ENCODE assay signal across 23 cellular contexts in genomic region chr14:96201965-96202364, GRCh38. TPM values are rescaled to one million over a fixed set of nuclear protein-coding genes. Genes with fewer than 3 reads are reported as not detected.
"Had no signal": no experiment of that assay in that cellular context is flagged by ENCODE, and none has a peak within 500 bp of the region (broad histone marks: within the 10 kb centered on the region; RNA-seq: fewer than 3 reads in every experiment).

No MANE protein-coding gene starts in this region.

- DNase-seq: cortex of kidney; effector memory CD4-positive, alpha-beta T cell; heart left ventricle; hippocampal formation; left lung; mesendoderm; naive B cell; ovary; sigmoid colon; stimulated activated CD4-positive, alpha-beta T cell treated with anti-CD3 and anti-CD28 coated beads, Interleukin-12 subunit alpha, Interleukin-12 subunit beta, amount 100 ng/mL, for 4 hours; stimulated activated naive CD4-positive, alpha-beta T cell; stomach; substantia nigra; upper lobe of left lung; uterus had no signal

- H3K27ac Mint-ChIP-seq: nephron had no signal

- H3K4me3 ChIP-seq: heart left ventricle, left lung, lung, ovary, right atrium auricular region, sigmoid colon, skin epidermis, stomach, upper lobe of left lung, uterus had no signal

- ATAC-seq: esophagus mucosa, heart left ventricle, left lung had no signal

- H3K9me3 Mint-ChIP-seq: naive B cell, nephron had no signal

- H3K9me3 ChIP-seq: heart left ventricle, left lung, ovary, right atrium auricular region, sigmoid colon, stomach, upper lobe of left lung, uterus had no signal

- H3K27ac ChIP-seq: heart left ventricle, left lung, ovary, right atrium auricular region, sigmoid colon, skin epidermis, stomach, upper lobe of left lung, uterus had no signal

- H3K36me3 ChIP-seq: heart left ventricle, left lung, ovary, right atrium auricular region, sigmoid colon, stomach, upper lobe of left lung, uterus had no signal

- H3K4me1 ChIP-seq: uterus had no signal

- H3K27me3 ChIP-seq: ovary, right atrium auricular region, sigmoid colon, upper lobe of left lung, uterus had no signal

- FAIRE-seq: endometrium, frontal cortex had no signal

RNA-seq across cellular contexts. Expression of gene BDKRB1, which starts 54.0 kb away (rescaled TPM):
- total RNA-seq: glomerular endothelial cell had no signal
